Comparison of ENCODE assay signal across 16 cellular contexts in the genomic region with DNA sequence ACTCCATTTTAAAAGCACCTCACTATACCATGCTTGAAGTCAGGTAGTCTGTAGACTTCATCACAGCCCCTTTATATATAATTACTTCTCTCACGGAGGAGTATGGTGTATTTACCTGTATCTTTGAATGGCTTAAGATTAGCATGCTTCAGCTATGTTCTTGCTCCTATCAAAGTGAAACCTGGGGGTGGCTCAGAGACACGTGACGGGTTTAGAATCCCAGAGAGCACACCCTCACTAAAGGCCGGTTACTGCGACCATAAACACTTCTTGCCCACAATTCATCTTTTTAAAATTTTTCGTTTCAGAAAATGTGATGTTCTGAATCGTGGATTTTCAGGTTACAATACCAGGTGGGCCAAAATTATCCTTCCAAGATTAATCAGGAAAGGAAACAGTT. TPM values are rescaled to one million over a fixed set of nuclear protein-coding genes. Genes with fewer than 3 reads are reported as not detected.
DNase-seq lines count a peak whose midpoint lies in the region; ATAC-seq, FAIRE-seq and TF ChIP-seq lines count a peak whose summit lies in the region.
"Had no signal": no experiment of that assay in that cellular context is flagged by ENCODE, and none has a peak within 500 bp of the region (broad histone marks: within the 10 kb centered on the region; RNA-seq: fewer than 3 reads in every experiment).

No MANE protein-coding gene starts in this region.

- peak overlapping the region; percentile 30 for H3K27ac Mint-ChIP-seq in activated CD8-positive, alpha-beta T cell treated with anti-CD3 and anti-CD28 coated beads for 36 hours
- no peak overlapping the region for H3K27ac Mint-ChIP-seq in activated CD8-positive, alpha-beta T cell treated with anti-CD3 and anti-CD28 coated beads, Interleukin-2, amount 10 ng/mL, durations not matched to agents 7 days and 5 days
- H3K27ac Mint-ChIP-seq in CD4-positive, alpha-beta T cell: peak overlapping the region; percentile 88
- H3K27ac Mint-ChIP-seq: HFFc6 had no signal

- H3K4me3 ChIP-seq in OCI-LY7 (ENCODE audit: low read depth, low read length, poor library complexity, severe bottlenecking) (no peak overlapping the region), endothelial cell of umbilical vein (replicated peaks in 1 of 3; ENCODE audit: insufficient read depth in 1 of 3, low read depth in 1 of 3, low read length in 3 of 3) (no peak overlapping the region)
- H3K4me3 ChIP-seq: SK-N-MC had no signal

- H2AFZ ChIP-seq in OCI-LY7 (ENCODE audit: low read length) (no peak overlapping the region), endothelial cell of umbilical vein (ENCODE audit: low read depth, low read length) (no peak overlapping the region)

- dilution Hi-C loops in endothelial cell of umbilical vein (cut with MboI; ENCODE audit: extremely low pct_ligation_motif_present, low sequenced_read_pairs): no loop called here

- no peaks in the 10 kb centered on the region for H3K9me2 ChIP-seq in OCI-LY7 (ENCODE audit: insufficient read depth, low read length)

- H3K9ac ChIP-seq in endothelial cell of umbilical vein (replicated peaks; ENCODE audit: extremely low read depth, insufficient read depth, low read length): no peak overlapping the region

- no peak for TF ChIP-seq CTCF in activated CD8-positive, alpha-beta T cell treated with anti-CD3 and anti-CD28 coated beads for 36 hours (IDR thresholded peaks at IDR 0.05)
- TF ChIP-seq CTCF in CD4-positive, alpha-beta T cell (IDR thresholded peaks at IDR 0.05): no peak
- TF ChIP-seq CTCF in OCI-LY7 (conservative IDR thresholded peaks at IDR 0.05; ENCODE audit: low read length) (no peak), endothelial cell of umbilical vein (IDR thresholded peaks at IDR 0.05; ENCODE audit: extremely low read depth in 1 of 2, insufficient read depth in 1 of 2, low read depth in 1 of 2, low read length in 2 of 2) (no peak)

- peaks cover 38% of the 10 kb centered on the region for H3K4me1 ChIP-seq in OCI-LY7 (ENCODE audit: insufficient read depth, low read length, poor library complexity, severe bottlenecking)
- H3K4me1 ChIP-seq in endothelial cell of umbilical vein (ENCODE audit: control insufficient read depth, extremely low read depth, insufficient read depth, low read length): peaks cover 10% of the 10 kb centered on the region

- no peak for TF ChIP-seq POLR2A in endothelial cell of umbilical vein (IDR thresholded peaks at IDR 0.05; ENCODE audit: low read depth, low read length)

- peak; percentile 8 for FAIRE-seq in endothelial cell of umbilical vein (lab: Jason Lieb, UNC)
- FAIRE-seq: A204.1 had no signal

- POLR2A ChIA-PET in activated CD8-positive, alpha-beta T cell treated with anti-CD3 and anti-CD28 coated beads for 36 hours (lab: Charles Lee): no interaction called here
- POLR2A ChIA-PET in activated CD8-positive, alpha-beta T cell treated with anti-CD3 and anti-CD28 coated beads, Interleukin-2, amount 10 ng/mL, durations not matched to agents 7 days and 5 days (lab: Charles Lee): interaction anchor here (1.0 kb wide), 1 partner anchor 12 kb away, joined by 3 read pairs; no protein-coding TSS in a partner anchor
- POLR2A ChIA-PET in CD4-positive, alpha-beta T cell (lab: Charles Lee): no interaction called here
- POLR2A ChIA-PET in OCI-LY7 (lab: Charles Lee) (interaction anchor here (0.6 to 1.3 kb wide), 4 partner anchors 12 to 77 kb away, joined by 3 to 4 read pairs (median 3); a partner anchor contains a TSS), endothelial cell of umbilical vein (lab: Charles Lee) (no interaction called here)

- H3K9me3 Mint-ChIP-seq in activated CD8-positive, alpha-beta T cell treated with anti-CD3 and anti-CD28 coated beads for 36 hours: no peaks in the 10 kb centered on the region
- no peaks in the 10 kb centered on the region for H3K9me3 Mint-ChIP-seq in activated CD8-positive, alpha-beta T cell treated with anti-CD3 and anti-CD28 coated beads, Interleukin-2, amount 10 ng/mL, durations not matched to agents 7 days and 5 days (ENCODE audit: insufficient read depth)
- no peaks in the 10 kb centered on the region for H3K9me3 Mint-ChIP-seq in CD4-positive, alpha-beta T cell
- H3K9me3 Mint-ChIP-seq: HFFc6 had no signal

- no peaks in the 10 kb centered on the region for H4K20me1 ChIP-seq in OCI-LY7 (ENCODE audit: insufficient read depth, low read length)
- H4K20me1 ChIP-seq in endothelial cell of umbilical vein (replicated peaks; ENCODE audit: control insufficient read depth, extremely low read depth, insufficient read depth, low read length): no peaks in the 10 kb centered on the region

- DNase-seq in activated CD8-positive, alpha-beta T cell treated with anti-CD3 and anti-CD28 coated beads for 36 hours: peak; percentile 30
- no peak for DNase-seq in activated CD8-positive, alpha-beta T cell treated with anti-CD3 and anti-CD28 coated beads, Interleukin-2, amount 10 ng/mL, durations not matched to agents 7 days and 5 days
- no peak for DNase-seq in CD4-positive, alpha-beta T cell
- DNase-seq in OCI-LY7 (ENCODE audit: low spot score) (no peak), endothelial cell of umbilical vein (ENCODE audit: low read depth, low spot score) (no peak), NCI-H2081 (lab: John Stamatoyannopoulos, UW) (no peak), NOMO-1 (lab: John Stamatoyannopoulos, UW; ENCODE audit: unreplicated experiment in 2 of 2) (no peak), HK-2 (ENCODE audit: unreplicated experiment) (no peak)
- DNase-seq: DMS79 treated with DMSO at 0.1 percent for 48 hours, H7, HFFc6, NCI-H1105, Right ventricle myocardium superior had no signal

- H3K4me1 Mint-ChIP-seq in activated CD8-positive, alpha-beta T cell treated with anti-CD3 and anti-CD28 coated beads for 36 hours (ENCODE audit: low read depth): peaks cover 44% of the 10 kb centered on the region
- H3K4me1 Mint-ChIP-seq in activated CD8-positive, alpha-beta T cell treated with anti-CD3 and anti-CD28 coated beads, Interleukin-2, amount 10 ng/mL, durations not matched to agents 7 days and 5 days (ENCODE audit: low read depth): peaks cover 42% of the 10 kb centered on the region
- peaks cover 69% of the 10 kb centered on the region for H3K4me1 Mint-ChIP-seq in CD4-positive, alpha-beta T cell (ENCODE audit: low read depth)

- no peaks in the 10 kb centered on the region for H3K9me3 ChIP-seq in CD4-positive, alpha-beta T cell (ENCODE audit: control insufficient read depth, low read length)
- H3K9me3 ChIP-seq in OCI-LY7 (ENCODE audit: low read length) (no peaks in the 10 kb centered on the region), endothelial cell of umbilical vein (replicated peaks; ENCODE audit: control insufficient read depth, insufficient read depth, low read length) (no peaks in the 10 kb centered on the region)

- H3K4me2 ChIP-seq in OCI-LY7 (ENCODE audit: low read length) (no peak overlapping the region), endothelial cell of umbilical vein (ENCODE audit: insufficient read depth, low read length) (no peak overlapping the region)

- H3K4me3 Mint-ChIP-seq in activated CD8-positive, alpha-beta T cell treated with anti-CD3 and anti-CD28 coated beads for 36 hours: no peak overlapping the region
- no peak overlapping the region for H3K4me3 Mint-ChIP-seq in activated CD8-positive, alpha-beta T cell treated with anti-CD3 and anti-CD28 coated beads, Interleukin-2, amount 10 ng/mL, durations not matched to agents 7 days and 5 days
- H3K4me3 Mint-ChIP-seq in CD4-positive, alpha-beta T cell: peak overlapping the region; percentile 39
- H3K4me3 Mint-ChIP-seq: HFFc6 had no signal

- no peak overlapping the region for H3K27ac ChIP-seq in CD4-positive, alpha-beta T cell (ENCODE audit: low read depth, low read length)
- H3K27ac ChIP-seq in OCI-LY7 (ENCODE audit: low read depth, low read length, poor library complexity, severe bottlenecking) (no peak overlapping the region), endothelial cell of umbilical vein (ENCODE audit: insufficient read depth, low read depth, low read length) (no peak overlapping the region)
- H3K27ac ChIP-seq: SK-N-MC had no signal

- H3K36me3 ChIP-seq in OCI-LY7 (ENCODE audit: insufficient read depth, low read length): peaks cover 54% of the 10 kb centered on the region
- H3K36me3 ChIP-seq in endothelial cell of umbilical vein (ENCODE audit: control insufficient read depth in 2 of 2, extremely low read depth in 1 of 2, insufficient read depth in 2 of 2, low read length in 2 of 2): peaks cover 8 to 17% of the 10 kb centered on the region in 2 experiments

- no peaks in the 10 kb centered on the region for H3K9me1 ChIP-seq in endothelial cell of umbilical vein (replicated peaks; ENCODE audit: control insufficient read depth, extremely low read depth, insufficient read depth, low read length)

- no peaks in the 10 kb centered on the region for H3K27me3 ChIP-seq in CD4-positive, alpha-beta T cell (ENCODE audit: control insufficient read depth, insufficient read depth, low read length)
- H3K27me3 ChIP-seq in endothelial cell of umbilical vein (ENCODE audit: control insufficient read depth in 2 of 2, insufficient read depth in 2 of 2, low read length in 2 of 2): no peaks in the 10 kb centered on the region

- CTCF ChIA-PET in activated CD8-positive, alpha-beta T cell treated with anti-CD3 and anti-CD28 coated beads for 36 hours (lab: Charles Lee): interaction anchor here (1.8 kb wide), 1 partner anchor 78 kb away, joined by 6 read pairs; a partner anchor contains a TSS
- CTCF ChIA-PET in activated CD8-positive, alpha-beta T cell treated with anti-CD3 and anti-CD28 coated beads, Interleukin-2, amount 10 ng/mL, durations not matched to agents 7 days and 5 days (lab: Charles Lee): no interaction called here
- CTCF ChIA-PET in CD4-positive, alpha-beta T cell (lab: Charles Lee): no interaction called here
- CTCF ChIA-PET in OCI-LY7 (lab: Charles Lee; ENCODE audit: unreplicated experiment) (no interaction called here), endothelial cell of umbilical vein (lab: Charles Lee) (interaction anchor here (1.0 kb wide), 1 partner anchor 79 kb away, joined by 5 read pairs; no protein-coding TSS in a partner anchor)

- intact Hi-C loops in activated CD8-positive, alpha-beta T cell treated with anti-CD3 and anti-CD28 coated beads for 36 hours (cut with micrococcal nuclease): no loop called here
- intact Hi-C loops in CD4-positive, alpha-beta T cell (cut with DNase I, micrococcal nuclease): loop anchor here (2.0 to 10.0 kb wide), 5 partner anchors 77 to 567 kb away; a partner anchor contains a TSS
- intact Hi-C loops in OCI-LY7 (cut with micrococcal nuclease; ENCODE audit: unreplicated experiment) (no loop called here), endothelial cell of umbilical vein (cut with micrococcal nuclease) (no loop called here)

- H3K79me2 ChIP-seq in OCI-LY7 (ENCODE audit: insufficient read depth, low read depth, low read length) (no peaks in the 10 kb centered on the region), endothelial cell of umbilical vein (ENCODE audit: control insufficient read depth, insufficient read depth, low read length) (peaks cover 17% of the 10 kb centered on the region)

- BruUV-seq in OCI-LY7 (replicated peaks; lab: Mats Ljungman, UMichigan) (TSS peak; percentile 31), endothelial cell of umbilical vein (replicated peaks; lab: Mats Ljungman, UMichigan) (no TSS peak)

- H3K27me3 Mint-ChIP-seq in activated CD8-positive, alpha-beta T cell treated with anti-CD3 and anti-CD28 coated beads for 36 hours: no peaks in the 10 kb centered on the region
- no peaks in the 10 kb centered on the region for H3K27me3 Mint-ChIP-seq in activated CD8-positive, alpha-beta T cell treated with anti-CD3 and anti-CD28 coated beads, Interleukin-2, amount 10 ng/mL, durations not matched to agents 7 days and 5 days (ENCODE audit: low read depth)
- H3K27me3 Mint-ChIP-seq in CD4-positive, alpha-beta T cell: no peaks in the 10 kb centered on the region

- no peak for ATAC-seq in activated CD8-positive, alpha-beta T cell treated with anti-CD3 and anti-CD28 coated beads for 36 hours
- no peak for ATAC-seq in activated CD8-positive, alpha-beta T cell treated with anti-CD3 and anti-CD28 coated beads, Interleukin-2, amount 10 ng/mL, durations not matched to agents 7 days and 5 days
- no peak for ATAC-seq in CD4-positive, alpha-beta T cell (ENCODE audit: poor library complexity)

- H3K36me3 Mint-ChIP-seq in activated CD8-positive, alpha-beta T cell treated with anti-CD3 and anti-CD28 coated beads for 36 hours (ENCODE audit: low read depth): peaks cover 50% of the 10 kb centered on the region
- H3K36me3 Mint-ChIP-seq in activated CD8-positive, alpha-beta T cell treated with anti-CD3 and anti-CD28 coated beads, Interleukin-2, amount 10 ng/mL, durations not matched to agents 7 days and 5 days (ENCODE audit: low read depth): peaks cover 63% of the 10 kb centered on the region
- peaks cover 78% of the 10 kb centered on the region for H3K36me3 Mint-ChIP-seq in CD4-positive, alpha-beta T cell (ENCODE audit: low read depth)

RNA-seq across cellular contexts. Expression of a gene that starts 3.6 kb away (rescaled TPM):
- total RNA-seq in activated CD8-positive, alpha-beta T cell treated with anti-CD3 and anti-CD28 coated beads for 36 hours: 10 to 100 TPM; 64.9 to 67.3 TPM
- total RNA-seq in activated CD8-positive, alpha-beta T cell treated with anti-CD3 and anti-CD28 coated beads, Interleukin-2, amount 10 ng/mL, durations not matched to agents 7 days and 5 days: 10 to 100 TPM; 71.7 to 73.3 TPM
- total RNA-seq in CD4-positive, alpha-beta T cell: 10 to 100 TPM; 54.8 to 57.3 TPM
- 0.66 and 0.98 TPM in 2 replicates for total RNA-seq in OCI-LY7 (2014; rRNA removed; shearing (Covaris generic))
- total RNA-seq in OCI-LY7 (2022) (3.8 and 7.0 TPM in 2 replicates), endothelial cell of umbilical vein (39.9 and 44.0 TPM in 2 replicates)
- 43.4 and 45.3 TPM in 2 replicates for polyA plus RNA-seq in endothelial cell of umbilical vein
- polyA plus RNA-seq in endothelial cell of umbilical vein (2011; cell fraction: cytosol; rRNA removed): 56.5 and 60.0 TPM in 2 replicates
- polyA plus RNA-seq in endothelial cell of umbilical vein (2011; cell fraction: nucleus; rRNA removed): 33.4 and 36.8 TPM in 2 replicates
- 50.7 and 51.8 TPM in 2 replicates for polyA plus RNA-seq in endothelial cell of umbilical vein (2012)
- 30.7 and 48.3 TPM in 2 replicates for polyA minus RNA-seq in endothelial cell of umbilical vein
- 11.4 TPM for polyA minus RNA-seq in endothelial cell of umbilical vein (2011; cell fraction: cytosol; rRNA and poly(A)+ RNA removed)
- 17.1 and 24.0 TPM in 2 replicates for polyA minus RNA-seq in endothelial cell of umbilical vein (2011; cell fraction: nucleus; rRNA and poly(A)+ RNA removed)
- total RNA-seq: G401 had no signal

RNA-seq across cellular contexts. Expression of a gene that starts 54.5 kb away (rescaled TPM):
- total RNA-seq in activated CD8-positive, alpha-beta T cell treated with anti-CD3 and anti-CD28 coated beads for 36 hours: 10 to 100 TPM; 72.2 to 73.0 TPM
- 10 to 100 TPM; 54.1 to 55.2 TPM for total RNA-seq in activated CD8-positive, alpha-beta T cell treated with anti-CD3 and anti-CD28 coated beads, Interleukin-2, amount 10 ng/mL, durations not matched to agents 7 days and 5 days
- total RNA-seq in CD4-positive, alpha-beta T cell: 10 to 100 TPM; 13.2 to 13.8 TPM
- total RNA-seq in OCI-LY7 (2014; rRNA removed; shearing (Covaris generic)): 52.0 and 54.5 TPM in 2 replicates
- total RNA-seq in OCI-LY7 (2022): 88.3 and 95.2 TPM in 2 replicates
- total RNA-seq in endothelial cell of umbilical vein: 35.6 and 37.1 TPM in 2 replicates
- polyA plus RNA-seq in endothelial cell of umbilical vein: 12.2 and 13.7 TPM in 2 replicates
- polyA plus RNA-seq in endothelial cell of umbilical vein (2011; cell fraction: cytosol; rRNA removed): 22.7 and 23.4 TPM in 2 replicates
- 37.7 and 44.9 TPM in 2 replicates for polyA plus RNA-seq in endothelial cell of umbilical vein (2011; cell fraction: nucleus; rRNA removed)
- polyA plus RNA-seq in endothelial cell of umbilical vein (2012): 46.4 and 56.3 TPM in 2 replicates
- polyA minus RNA-seq in endothelial cell of umbilical vein: 16.1 and 19.1 TPM in 2 replicates
- 30.6 TPM for polyA minus RNA-seq in endothelial cell of umbilical vein (2011; cell fraction: cytosol; rRNA and poly(A)+ RNA removed)
- 19.9 and 20.3 TPM in 2 replicates for polyA minus RNA-seq in endothelial cell of umbilical vein (2011; cell fraction: nucleus; rRNA and poly(A)+ RNA removed)

RNA-seq across cellular contexts. Expression of a gene that starts 54.6 kb away (rescaled TPM):
- total RNA-seq in activated CD8-positive, alpha-beta T cell treated with anti-CD3 and anti-CD28 coated beads for 36 hours: 100 to 1,000 TPM; 111 to 117 TPM
- total RNA-seq in activated CD8-positive, alpha-beta T cell treated with anti-CD3 and anti-CD28 coated beads, Interleukin-2, amount 10 ng/mL, durations not matched to agents 7 days and 5 days: 100 to 1,000 TPM; 170 to 177 TPM
- total RNA-seq in CD4-positive, alpha-beta T cell: 10 to 100 TPM; 24.4 to 25.0 TPM
- 51.9 and 54.0 TPM in 2 replicates for total RNA-seq in OCI-LY7 (2014; rRNA removed; shearing (Covaris generic))
- 102 and 105 TPM in 2 replicates for total RNA-seq in OCI-LY7 (2022)
- total RNA-seq in endothelial cell of umbilical vein: 95.5 and 170 TPM in 2 replicates
- polyA plus RNA-seq in endothelial cell of umbilical vein: 43.3 and 45.0 TPM in 2 replicates
- polyA plus RNA-seq in endothelial cell of umbilical vein (2011; cell fraction: cytosol; rRNA removed): 77.1 and 81.9 TPM in 2 replicates
- 60.3 and 66.0 TPM in 2 replicates for polyA plus RNA-seq in endothelial cell of umbilical vein (2011; cell fraction: nucleus; rRNA removed)
- polyA plus RNA-seq in endothelial cell of umbilical vein (2012): 135 and 188 TPM in 2 replicates
- 22.1 and 25.2 TPM in 2 replicates for polyA minus RNA-seq in endothelial cell of umbilical vein
- 55.0 TPM for polyA minus RNA-seq in endothelial cell of umbilical vein (2011; cell fraction: cytosol; rRNA and poly(A)+ RNA removed)
- polyA minus RNA-seq in endothelial cell of umbilical vein (2011; cell fraction: nucleus; rRNA and poly(A)+ RNA removed): 11.1 and 14.7 TPM in 2 replicates

Comparison
In these comparisons a context has a peak if more than half of its experiments do, and no peak if none do; other contexts are left out.
1. CTCF ChIA-PET loops: an anchor here in activated CD8-positive, alpha-beta T cell treated with anti-CD3 and anti-CD28 coated beads for 36 hours (1.8 kb wide) and endothelial cell of umbilical vein (1.0 kb wide); none called in activated CD8-positive, alpha-beta T cell treated with anti-CD3 and anti-CD28 coated beads, Interleukin-2, amount 10 ng/mL, durations not matched to agents 7 days and 5 days, CD4-positive, alpha-beta T cell and OCI-LY7.
2. POLR2A ChIA-PET loops: an anchor here in activated CD8-positive, alpha-beta T cell treated with anti-CD3 and anti-CD28 coated beads, Interleukin-2, amount 10 ng/mL, durations not matched to agents 7 days and 5 days (1.0 kb wide) and OCI-LY7 (0.6 to 1.3 kb wide); none called in activated CD8-positive, alpha-beta T cell treated with anti-CD3 and anti-CD28 coated beads for 36 hours, CD4-positive, alpha-beta T cell and endothelial cell of umbilical vein.
3. intact Hi-C loops: an anchor here in CD4-positive, alpha-beta T cell (2.0 to 10.0 kb wide); none called in activated CD8-positive, alpha-beta T cell treated with anti-CD3 and anti-CD28 coated beads for 36 hours, OCI-LY7 and endothelial cell of umbilical vein.